In the genomic region with DNA sequence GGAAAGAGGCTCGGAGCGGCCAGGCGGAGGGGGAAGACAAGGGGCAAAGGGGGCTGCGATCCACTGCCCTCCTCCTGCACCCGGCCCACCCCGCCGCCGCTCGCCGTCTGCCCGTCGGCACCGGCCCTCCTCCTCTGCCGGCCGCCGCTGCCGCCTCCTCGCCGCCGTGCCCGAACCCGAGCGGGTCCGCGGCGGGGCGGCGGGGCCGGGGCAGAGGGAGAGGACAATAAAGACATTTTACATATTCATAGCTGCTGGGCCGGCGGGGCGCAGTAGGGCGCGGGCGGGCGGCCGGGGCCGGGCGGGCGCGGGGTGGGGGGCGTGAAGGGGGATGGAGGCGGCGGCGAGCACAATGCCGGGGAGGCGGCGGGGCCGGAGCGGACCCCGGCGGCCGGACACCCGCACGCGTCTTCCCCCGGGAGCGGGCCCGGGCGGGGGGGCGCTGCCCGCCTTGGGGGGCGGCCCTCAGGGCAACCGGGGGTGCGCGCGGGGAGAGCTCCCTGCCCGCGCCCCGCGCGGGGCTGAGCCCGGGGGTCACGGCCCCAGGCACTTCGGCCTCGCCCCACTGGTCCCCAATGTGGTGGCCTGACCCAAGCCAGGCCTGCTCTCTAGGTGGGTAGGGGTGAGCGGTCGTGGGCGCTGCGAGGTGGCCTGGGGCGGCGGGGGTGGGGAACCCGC, we compare ENCODE assay signal across 8 cellular contexts. TPM values are rescaled to one million over a fixed set of nuclear protein-coding genes. Genes with fewer than 3 reads are reported as not detected.
A peak's percentile ranks its signal among the peaks of the same experiment; 100 is the strongest.
DNase-seq lines count a peak whose midpoint lies in the region; ATAC-seq lines count a peak whose summit lies in the region.

No MANE protein-coding gene starts in this region.

- ATAC-seq in GM21529 (IDR thresholded peaks at IDR 0.05; ENCODE audit: unreplicated experiment), result peak; percentile 9

- WGBS in adipose tissue, 3 donors, result 1 to 2% (median 1%) methylated on average over 27 to 83 of the region's 83 CpGs

- in situ Hi-C loops in KBM-7 (cut with MboI; ENCODE audit: low pct_unique_long_range_greater_than_20kb, low sequenced_read_pairs), result no loop called here
- in situ Hi-C loops in G401 (cut with HindIII; ENCODE audit: low sequenced_read_pairs), result no loop called here

- no peaks in the 10 kb centered on the region for H3K9me3 ChIP-seq in KOPT-K1 (ENCODE audit: insufficient read depth, low read length, poor library complexity, severe bottlenecking)

- H3K36me3 ChIP-seq in KOPT-K1 (ENCODE audit: insufficient read depth, low read length), result no peaks in the 10 kb centered on the region

- H3K27ac ChIP-seq in KOPT-K1 (ENCODE audit: low read depth, low read length, poor library complexity, severe bottlenecking) (peak overlapping the region; percentile 72), adipose tissue (ENCODE audit: low read depth, low read length) (peak overlapping the region; percentile 58), skin epidermis (peak overlapping the region; percentile 80 to 99 (median 92))

- no peak for DNase-seq in KBM-7
- DNase-seq in G401 (ENCODE audit: low spot score), result no peak

- H3K4me3 ChIP-seq in GM08714 (ENCODE audit: low read length) (peak overlapping the region; percentile 94), iPS-11a (ENCODE audit: low read depth, low read length) (peak overlapping the region; percentile 62), skin epidermis (peak overlapping the region; percentile 77 to 97 (median 89))

RNA-seq across cellular contexts. Expression of a gene that starts 0.6 kb away (rescaled TPM):
- polyA plus RNA-seq in adipose tissue, result 1 to 10 TPM in 2 of 3 donors, under 1 TPM in 1; 0.97 to 1.8 (median 1.4) TPM
- 11.3 and 19.0 TPM in 2 replicates for total RNA-seq in G401 (2014; rRNA removed; shearing (Covaris generic))
